In the genomic region with DNA sequence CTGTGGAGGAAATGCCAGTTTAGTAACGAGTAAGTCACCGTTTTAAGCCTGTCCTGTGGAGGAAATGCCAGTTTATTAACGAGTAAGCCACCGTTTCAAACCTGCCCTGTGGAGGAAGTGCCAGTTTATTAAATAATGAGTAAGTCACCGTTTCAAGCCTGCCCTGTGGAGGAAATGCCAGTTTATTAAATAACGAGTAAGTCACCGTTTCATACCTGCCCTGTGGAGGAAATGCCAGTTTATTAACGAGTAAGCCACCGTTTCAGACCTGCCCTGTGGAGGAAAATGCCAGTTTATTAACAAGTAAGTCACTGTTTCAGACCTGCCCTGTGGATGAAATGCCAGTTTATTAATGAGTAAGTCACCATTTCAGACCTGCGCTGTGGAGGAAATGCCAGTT, we compare ENCODE assay signal across 13 cellular contexts. TPM values are rescaled to one million over a fixed set of nuclear protein-coding genes. Genes with fewer than 3 reads are reported as not detected.
A peak's percentile ranks its signal among the peaks of the same experiment; 100 is the strongest.
DNase-seq lines count a peak whose midpoint lies in the region; ATAC-seq and TF ChIP-seq lines count a peak whose summit lies in the region.
"Had no signal": no experiment of that assay in that cellular context is flagged by ENCODE, and none has a peak within 500 bp of the region (broad histone marks: within the 10 kb centered on the region; RNA-seq: fewer than 3 reads in every experiment).

No MANE protein-coding gene starts in this region.

- peaks cover 10% of the 10 kb centered on the region for H3K4me1 ChIP-seq in RWPE2 (ENCODE audit: insufficient read depth, poor library complexity, severe bottlenecking)
- H3K4me1 ChIP-seq in spleen: peaks cover 0 to 16% (median 5%) of the 10 kb centered on the region in 6 donors
- H3K4me1 ChIP-seq: sigmoid colon had no signal

- no peak for DNase-seq in activated T-cell treated with anti-CD3 and anti-CD28 coated beads, Interleukin-2, amount 50 U/mL, for 4 hours
- DNase-seq in activated T-cell treated with anti-CD3 and anti-CD28 coated beads, Interleukin-2, amount 50 U/mL, for 48 hours: no peak
- DNase-seq in RWPE2 (ENCODE audit: low spot score) (no peak), spleen (no peak), NCI-H1092 (lab: John Stamatoyannopoulos, UW) (no peak), DMS53 (lab: John Stamatoyannopoulos, UW) (no peak), SIG-M5 treated with dmso at 0.1 percent for 504 hours (lab: John Stamatoyannopoulos, UW; ENCODE audit: unreplicated experiment) (no peak)
- no peak for DNase-seq in effector memory CD8-positive, alpha-beta T cell
- DNase-seq: activated CD8-positive, alpha-beta memory T cell treated with anti-CD3 and anti-CD28 coated beads, Interleukin-2, amount 50 U/mL, for 4 hours; NCI-H1436; sigmoid colon; stimulated activated naive CD4-positive, alpha-beta T cell treated with Interleukin-2 at 50 U/mL for 16 hours had no signal

- no peak for TF ChIP-seq CTCF in RWPE2 (IDR thresholded peaks at IDR 0.05; ENCODE audit: poor library complexity, severe bottlenecking)
- TF ChIP-seq CTCF in spleen (IDR thresholded peaks at IDR 0.05 in 8 of 11, conservative IDR thresholded peaks at IDR 0.05 in 3 of 11): no peak

- ATAC-seq in activated T-cell treated with anti-CD3 and anti-CD28 coated beads, Interleukin-2, amount 50 U/mL, for 4 hours: no peak
- no peak for ATAC-seq in RWPE2 (ENCODE audit: low read depth)
- ATAC-seq in effector memory CD8-positive, alpha-beta T cell (replicated peaks): no peak

- WGBS in spleen, 5 donors: 24 to 54% (median 37%) methylated on average over 10 of the region's 10 CpGs

- H3K27ac Mint-ChIP-seq in effector memory CD8-positive, alpha-beta T cell: peak overlapping the region; percentile 86 to 93

- no peak overlapping the region for H3K4me3 ChIP-seq in RWPE2 (ENCODE audit: severe bottlenecking)
- no peak overlapping the region for H3K4me3 ChIP-seq in spleen
- H3K4me3 ChIP-seq: lung, sigmoid colon had no signal

- no peak for TF ChIP-seq POLR2A in spleen (IDR thresholded peaks at IDR 0.05)

- peaks cover 46% of the 10 kb centered on the region for H3K36me3 ChIP-seq in RWPE2 (ENCODE audit: low read depth)
- H3K36me3 ChIP-seq in spleen: peaks cover 4 to 97% (median 62%) of the 10 kb centered on the region in 6 donors

- no peaks in the 10 kb centered on the region for H3K27me3 ChIP-seq in RWPE2 (ENCODE audit: insufficient read depth, poor library complexity, severe bottlenecking)
- H3K27me3 ChIP-seq in spleen (replicated peaks in 1 of 7): no peaks in the 10 kb centered on the region
- H3K27me3 ChIP-seq: sigmoid colon had no signal

- no peaks in the 10 kb centered on the region for H3K9me3 ChIP-seq in RWPE2 (ENCODE audit: severe bottlenecking)
- no peaks in the 10 kb centered on the region for H3K9me3 ChIP-seq in spleen
- H3K9me3 ChIP-seq: sigmoid colon had no signal

- peak overlapping the region; percentile 1 for H3K4me3 Mint-ChIP-seq in activated T-cell treated with anti-CD3 and anti-CD28 coated beads, Interleukin-2, amount 50 U/mL, for 4 hours
- H3K4me3 Mint-ChIP-seq in effector memory CD8-positive, alpha-beta T cell: peak overlapping the region; percentile 61 to 71

- H3K36me3 Mint-ChIP-seq in activated T-cell treated with anti-CD3 and anti-CD28 coated beads, Interleukin-2, amount 50 U/mL, for 4 hours (ENCODE audit: insufficient read depth): peaks cover 27% of the 10 kb centered on the region
- H3K36me3 Mint-ChIP-seq in effector memory CD8-positive, alpha-beta T cell (ENCODE audit: insufficient read depth): peaks cover 57% of the 10 kb centered on the region

- no peaks in the 10 kb centered on the region for H3K9me3 Mint-ChIP-seq in activated T-cell treated with anti-CD3 and anti-CD28 coated beads, Interleukin-2, amount 50 U/mL, for 4 hours
- no peaks in the 10 kb centered on the region for H3K9me3 Mint-ChIP-seq in effector memory CD8-positive, alpha-beta T cell

- H3K27me3 Mint-ChIP-seq in activated T-cell treated with anti-CD3 and anti-CD28 coated beads, Interleukin-2, amount 50 U/mL, for 4 hours (ENCODE audit: low read depth): no peaks in the 10 kb centered on the region
- H3K27me3 Mint-ChIP-seq in effector memory CD8-positive, alpha-beta T cell: no peaks in the 10 kb centered on the region

- intact Hi-C loops in spleen (cut with DNase I; ENCODE audit: low total_unique reads): no loop called here

- H3K27ac ChIP-seq in RWPE2 (ENCODE audit: poor library complexity, severe bottlenecking) (peak overlapping the region; percentile 97), spleen (peak overlapping the region in 7 of 8 donors; percentile 13 to 78 (median 52))
- H3K27ac ChIP-seq: sigmoid colon had no signal

- H3K4me1 Mint-ChIP-seq in activated T-cell treated with anti-CD3 and anti-CD28 coated beads, Interleukin-2, amount 50 U/mL, for 4 hours (ENCODE audit: low read depth): peaks cover 9% of the 10 kb centered on the region
- peaks cover 9 to 13% of the 10 kb centered on the region in 2 donors for H3K4me1 Mint-ChIP-seq in effector memory CD8-positive, alpha-beta T cell (ENCODE audit: low read depth in 2 of 2)

RNA-seq across cellular contexts. Expression of gene PDCD6, which starts 18.9 kb away (rescaled TPM):
- 100 to 1,000 TPM in 2 of 3 donors, 10 to 100 TPM in 1; 98.9 to 107 (median 101) TPM for total RNA-seq in activated T-cell treated with anti-CD3 and anti-CD28 coated beads, Interleukin-2, amount 50 U/mL, for 4 hours
- total RNA-seq in spleen: 100 to 1,000 TPM in 3 of 7 donors, 10 to 100 TPM in 4; 74.1 to 106 (median 96.9) TPM
- polyA plus RNA-seq in spleen: 100 to 1,000 TPM; 102 to 158 (median 127) TPM

RNA-seq across cellular contexts. Expression of gene SDHA, which starts 34.4 kb away (rescaled TPM):
- 100 to 1,000 TPM in 2 of 3 donors, 10 to 100 TPM in 1; 73.1 to 120 (median 104) TPM for total RNA-seq in activated T-cell treated with anti-CD3 and anti-CD28 coated beads, Interleukin-2, amount 50 U/mL, for 4 hours
- 100 to 1,000 TPM in 6 of 7 donors, 10 to 100 TPM in 1; 91.9 to 135 (median 122) TPM for total RNA-seq in spleen
- polyA plus RNA-seq in spleen: 10 to 100 TPM; 58.6 to 86.0 (median 62.3) TPM

RNA-seq across cellular contexts. Expression of gene CCDC127, which starts 34.6 kb away (rescaled TPM):
- total RNA-seq in activated T-cell treated with anti-CD3 and anti-CD28 coated beads, Interleukin-2, amount 50 U/mL, for 4 hours: 1 to 10 TPM; 4.7 to 7.8 (median 5.7) TPM
- total RNA-seq in spleen: 1 to 10 TPM; 2.8 to 8.9 (median 5.7) TPM
- polyA plus RNA-seq in spleen: 1 to 10 TPM; 1.2 to 2.6 (median 1.8) TPM
